Comparison of ENCODE assay signal across 17 cellular contexts in genomic region chr17:43601280-43602050, GRCh38. TPM values are rescaled to one million over a fixed set of nuclear protein-coding genes. Genes with fewer than 3 reads are reported as not detected.
DNase-seq lines count a peak whose midpoint lies in the region; ATAC-seq, FAIRE-seq and TF ChIP-seq lines count a peak whose summit lies in the region.
"Had no signal": no experiment of that assay in that cellular context is flagged by ENCODE, and none has a peak within 500 bp of the region (broad histone marks: within the 10 kb centered on the region; RNA-seq: fewer than 3 reads in every experiment).

No MANE protein-coding gene starts in this region.

- ATAC-seq in PC-3: no peak
- ATAC-seq in GM21529 (IDR thresholded peaks at IDR 0.05; ENCODE audit: unreplicated experiment): no peak
- ATAC-seq in GM18873 (IDR thresholded peaks at IDR 0.05; ENCODE audit: low FRiP score, unreplicated experiment): no peak
- ATAC-seq: activated T-cell treated with anti-CD3 and anti-CD28 coated beads, Interleukin-2, amount 50 U/mL, for 72 hours; effector memory CD8-positive, alpha-beta T cell; Panc1 had no signal

- H2AFZ ChIP-seq in PC-3 (ENCODE audit: low read length): no peak overlapping the region
- H2AFZ ChIP-seq: hepatocyte had no signal

- CTCF ChIA-PET in PC-3 (lab: Charles Lee): interaction anchor here (0.7 kb wide), 1 partner anchor 74 kb away, joined by 3 read pairs; no protein-coding TSS in a partner anchor

- H3F3A ChIP-seq in PC-3 (ENCODE audit: low read length, unreplicated experiment): no peaks in the 10 kb centered on the region

- TF ChIP-seq EP300 in Ishikawa (IDR thresholded peaks at IDR 0.05; ENCODE audit: borderline replicate concordance) (no peak), esophagus muscularis mucosa (IDR thresholded peaks at IDR 0.05) (no peak)

- intact Hi-C loops in esophagus muscularis mucosa (cut with DNase I): no loop called here
- intact Hi-C loops in PC-3 (cut with micrococcal nuclease): no loop called here

- TF ChIP-seq CTCF in esophagus muscularis mucosa (IDR thresholded peaks at IDR 0.05): no peak
- no peak for TF ChIP-seq CTCF in PC-3 (conservative IDR thresholded peaks at IDR 0.05; ENCODE audit: low read depth, low read length)
- TF ChIP-seq CTCF in D721Med (IDR thresholded peaks at IDR 0.05; ENCODE audit: insufficient read depth, missing control alignments): no peak

- H3K79me2 ChIP-seq in PC-3 (ENCODE audit: low read length): no peaks in the 10 kb centered on the region
- H3K79me2 ChIP-seq: hepatocyte had no signal

- FAIRE-seq in D721Med (lab: Jason Lieb, UNC): no peak

- H3K4me1 ChIP-seq in esophagus muscularis mucosa (peaks cover 0 to 37% (median 22%) of the 10 kb centered on the region in 4 donors), PC-3 (ENCODE audit: insufficient read depth, low read length) (peaks cover 4% of the 10 kb centered on the region)

- H3K4me2 ChIP-seq in PC-3 (ENCODE audit: low read length): no peak overlapping the region
- H3K4me2 ChIP-seq: hepatocyte had no signal

- H3K27me3 ChIP-seq in esophagus muscularis mucosa (no peaks in the 10 kb centered on the region), PC-3 (ENCODE audit: low read length) (no peaks in the 10 kb centered on the region)
- H3K27me3 ChIP-seq: hepatocyte had no signal

- 39% methylated on average over 10 of the region's 10 CpGs for WGBS in esophagus muscularis mucosa

- H3K9ac ChIP-seq in PC-3 (ENCODE audit: low read length): no peak overlapping the region

- H3K9me2 ChIP-seq in PC-3 (replicated peaks; ENCODE audit: low read length): no peaks in the 10 kb centered on the region

- POLR2A ChIA-PET in PC-3 (lab: Charles Lee; ENCODE audit: unreplicated experiment): no interaction called here

- TF ChIP-seq POLR2A in esophagus muscularis mucosa (IDR thresholded peaks at IDR 0.05; ENCODE audit: low read depth): no peak

- H3K27ac ChIP-seq in esophagus muscularis mucosa (replicated peaks in 1 of 4): peak overlapping the region in 3 of 4 donors; percentile 25 to 62 (median 42)
- H3K27ac ChIP-seq in PC-3 (ENCODE audit: low read length): no peak overlapping the region
- H3K27ac ChIP-seq: hepatocyte had no signal

- H3K9me3 ChIP-seq in esophagus muscularis mucosa (no peaks in the 10 kb centered on the region), PC-3 (ENCODE audit: low read length) (no peaks in the 10 kb centered on the region)

- DNase-seq in A172 (ENCODE audit: low spot score): peak; percentile 66
- no peak for DNase-seq in esophagus muscularis mucosa (ENCODE audit: extremely low spot score)
- peak; percentile 86 for DNase-seq in myocyte (ENCODE audit: low read depth)
- no peak for DNase-seq in PC-3
- DNase-seq in D721Med (ENCODE audit: insufficient read length, low spot score): no peak
- DNase-seq: activated CD4-positive, alpha-beta T cell treated with anti-CD3 and anti-CD28 coated beads, Interleukin-2, amount 50 U/mL, for 1 hour; activated T-cell treated with anti-CD3 and anti-CD28 coated beads, Interleukin-2, amount 50 U/mL, for 72 hours; effector memory CD8-positive, alpha-beta T cell; NCI-H1092; NCI-H2227 treated with DMSO at 0.1 percent for 48 hours; T-helper 2 cell had no signal

- H3K36me3 ChIP-seq in esophagus muscularis mucosa (no peaks in the 10 kb centered on the region), PC-3 (ENCODE audit: low read depth, low read length) (no peaks in the 10 kb centered on the region)

- BruUV-seq in PC-3 (replicated peaks; lab: Mats Ljungman, UMichigan): no TSS peak

- H4K20me1 ChIP-seq in PC-3 (ENCODE audit: low read length): no peaks in the 10 kb centered on the region

- no peak overlapping the region for H3K4me3 ChIP-seq in esophagus muscularis mucosa
- no peak overlapping the region for H3K4me3 ChIP-seq in PC-3 (ENCODE audit: low read length)
- H3K4me3 ChIP-seq: hepatocyte, lung had no signal

- no peak for TF ChIP-seq RAD21 in Ishikawa (IDR thresholded peaks at IDR 0.05; ENCODE audit: low read depth)

TF ChIP-seq in Ishikawa, 13 proteins besides CTCF, POLR2A, EP300 and RAD21:
- TF ChIP-seq NFIC (IDR thresholded peaks at IDR 0.05) (peak; percentile 13; the same call in 1 of the 2 replicates), MAX (IDR thresholded peaks at IDR 0.05) (no peak), CREB1 (IDR thresholded peaks at IDR 0.05; ENCODE audit: low read depth) (no peak)

RNA-seq across cellular contexts. Expression of gene ETV4, which starts 55.3 kb away (rescaled TPM):
- 13.4 and 14.4 TPM in 2 replicates for total RNA-seq in A172 (2014; rRNA removed; shearing (Covaris generic))
- 1 to 10 TPM in 1 of 4 donors, under 1 TPM in 2, not detected in 1; 0.19 to 1.3 (median 0.83) TPM for total RNA-seq in esophagus muscularis mucosa
- total RNA-seq in myocyte: 3.0 and 7.9 TPM in 2 replicates
- 2.8 TPM for polyA plus RNA-seq in myocyte (2012)
- total RNA-seq in PC-3 (2014; rRNA removed): 143 and 147 TPM in 2 replicates

Comparison
In these comparisons a context has a peak if more than half of its experiments do, and no peak if none do; other contexts are left out.
1. DNase-seq: peak in A172 (single experiment) and myocyte (single experiment); none in esophagus muscularis mucosa (single experiment), PC-3 (single experiment) and D721Med (single experiment).